ENCODE assay signal across 1 cellular context in the genomic region with DNA sequence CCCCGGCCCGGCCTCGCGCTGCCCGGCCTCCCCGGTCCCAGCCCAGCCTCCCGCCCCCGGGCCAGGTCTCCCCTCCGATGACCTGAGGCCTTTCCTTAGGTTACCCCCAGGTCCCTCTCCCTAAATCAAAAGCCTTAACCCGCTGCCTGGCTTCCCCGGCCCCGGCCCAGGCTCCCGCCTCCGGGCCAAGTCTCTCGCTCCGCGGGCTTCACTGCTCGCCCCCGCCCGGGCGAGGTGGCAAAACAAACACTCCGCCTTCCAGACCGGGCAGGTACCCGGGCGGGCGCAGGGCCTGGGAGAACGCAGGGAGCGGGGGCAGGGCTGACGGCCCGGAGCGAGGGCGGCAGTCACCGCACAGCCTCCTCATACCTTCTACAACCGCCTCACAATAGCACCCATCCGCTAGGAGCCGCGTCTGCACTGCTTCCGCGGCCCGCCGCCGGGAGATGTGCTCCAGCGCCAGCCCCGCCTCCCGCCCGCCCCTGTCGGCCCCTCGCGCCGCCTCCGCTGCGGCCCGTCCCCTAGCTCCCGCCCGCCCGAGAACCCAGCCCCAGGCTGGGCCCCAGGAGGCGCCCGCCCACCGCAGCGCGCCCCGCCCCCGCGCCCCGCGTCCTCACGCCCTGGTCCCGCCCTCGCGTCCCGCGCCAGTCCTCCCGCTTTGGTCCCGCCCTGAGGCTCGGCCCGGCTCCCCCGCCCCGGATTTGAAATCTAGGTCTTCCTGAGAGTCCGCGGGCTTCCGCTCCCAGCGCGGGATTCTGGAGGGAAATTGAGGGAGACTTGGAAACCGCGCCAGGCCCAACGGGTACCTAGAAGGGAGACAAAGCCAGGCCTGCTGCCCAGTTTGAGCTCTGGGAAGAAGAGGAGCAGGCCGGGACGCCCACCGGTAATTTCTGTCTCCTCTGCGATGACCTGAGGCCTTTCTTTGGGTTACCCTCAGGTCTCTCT.
TF ChIP-seq lines count a peak whose summit lies in the region.

A gene (minus strand): TSS at position 422 of the 945 bp plus-strand sequence. CDS start 10,994 bp downstream, outside the sequence.
A gene with protein sequence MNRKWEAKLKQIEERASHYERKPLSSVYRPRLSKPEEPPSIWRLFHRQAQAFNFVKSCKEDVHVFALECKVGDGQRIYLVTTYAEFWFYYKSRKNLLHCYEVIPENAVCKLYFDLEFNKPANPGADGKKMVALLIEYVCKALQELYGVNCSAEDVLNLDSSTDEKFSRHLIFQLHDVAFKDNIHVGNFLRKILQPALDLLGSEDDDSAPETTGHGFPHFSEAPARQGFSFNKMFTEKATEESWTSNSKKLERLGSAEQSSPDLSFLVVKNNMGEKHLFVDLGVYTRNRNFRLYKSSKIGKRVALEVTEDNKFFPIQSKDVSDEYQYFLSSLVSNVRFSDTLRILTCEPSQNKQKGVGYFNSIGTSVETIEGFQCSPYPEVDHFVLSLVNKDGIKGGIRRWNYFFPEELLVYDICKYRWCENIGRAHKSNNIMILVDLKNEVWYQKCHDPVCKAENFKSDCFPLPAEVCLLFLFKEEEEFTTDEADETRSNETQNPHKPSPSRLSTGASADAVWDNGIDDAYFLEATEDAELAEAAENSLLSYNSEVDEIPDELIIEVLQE (plus strand): TSS at position 713 of the 945 bp plus-strand sequence. CDS start 7,403 bp downstream, outside the sequence.

TF ChIP-seq in HEK293, 187 proteins besides CTCF, POLR2A, EP300 and RAD21 (continued from another document and continues in another):
- TF ChIP-seq ZIC2 (tag by site-specific recombination; IDR thresholded peaks at IDR 0.05) (no peak), ZNF221 (tag by site-specific recombination; IDR thresholded peaks at IDR 0.05; ENCODE audit: borderline replicate concordance) (no peak), ZBTB21 (tag by site-specific recombination; IDR thresholded peaks at IDR 0.05) (no peak), SP3 (tag by site-specific recombination; IDR thresholded peaks at IDR 0.05) (peak; percentile 68), HOXD13 (CRISPR knock-in tag; IDR thresholded peaks at IDR 0.05; ENCODE audit: borderline replicate concordance) (no peak), ZNF292 (tag by site-specific recombination; IDR thresholded peaks at IDR 0.05; ENCODE audit: borderline replicate concordance, low read depth) (no peak), ZFHX2 (tag by site-specific recombination; conservative IDR thresholded peaks at IDR 0.05) (peak; percentile 94), ZNF239 (tag by site-specific recombination; IDR thresholded peaks at IDR 0.05) (no peak), ZXDB (tag by site-specific recombination; IDR thresholded peaks at IDR 0.05) (0 out of 2 replicates have a peak, but pooled peaks have one; percentile 26), GLIS1 (tag by site-specific recombination; IDR thresholded peaks at IDR 0.05) (peak; percentile 20; the same call in 1 of the 2 replicates), ZNF600 (tag by site-specific recombination; IDR thresholded peaks at IDR 0.05) (peak; percentile 52), ZNF629 (tag by site-specific recombination; IDR thresholded peaks at IDR 0.05) (no peak), SP2 (tag by site-specific recombination; IDR thresholded peaks at IDR 0.05) (peak; percentile 59), BCL11A (tag by site-specific recombination; IDR thresholded peaks at IDR 0.05; ENCODE audit: low read depth) (no peak), ZNF23 (tag by site-specific recombination; IDR thresholded peaks at IDR 0.05; ENCODE audit: borderline replicate concordance) (no peak), KLF1 (tag by site-specific recombination; IDR thresholded peaks at IDR 0.05) (peak; percentile 85), ZNF248 (tag by site-specific recombination; IDR thresholded peaks at IDR 0.05) (no peak), ZNF391 (tag by site-specific recombination; IDR thresholded peaks at IDR 0.05; ENCODE audit: borderline replicate concordance, low read depth) (no peak), EGR2 (tag by site-specific recombination; IDR thresholded peaks at IDR 0.05; ENCODE audit: low read depth) (peak; percentile 85), ZSCAN30 (tag by site-specific recombination; IDR thresholded peaks at IDR 0.05) (0 out of 2 replicates have a peak, but pooled peaks have one; percentile 11), KLF9 (tag by site-specific recombination; IDR thresholded peaks at IDR 0.05; ENCODE audit: low read depth) (peak; percentile 50; the same call in 1 of the 2 replicates), IKZF3 (tag by site-specific recombination; IDR thresholded peaks at IDR 0.05) (peak; percentile 84)
- TF ChIP-seq, protein P1, sequence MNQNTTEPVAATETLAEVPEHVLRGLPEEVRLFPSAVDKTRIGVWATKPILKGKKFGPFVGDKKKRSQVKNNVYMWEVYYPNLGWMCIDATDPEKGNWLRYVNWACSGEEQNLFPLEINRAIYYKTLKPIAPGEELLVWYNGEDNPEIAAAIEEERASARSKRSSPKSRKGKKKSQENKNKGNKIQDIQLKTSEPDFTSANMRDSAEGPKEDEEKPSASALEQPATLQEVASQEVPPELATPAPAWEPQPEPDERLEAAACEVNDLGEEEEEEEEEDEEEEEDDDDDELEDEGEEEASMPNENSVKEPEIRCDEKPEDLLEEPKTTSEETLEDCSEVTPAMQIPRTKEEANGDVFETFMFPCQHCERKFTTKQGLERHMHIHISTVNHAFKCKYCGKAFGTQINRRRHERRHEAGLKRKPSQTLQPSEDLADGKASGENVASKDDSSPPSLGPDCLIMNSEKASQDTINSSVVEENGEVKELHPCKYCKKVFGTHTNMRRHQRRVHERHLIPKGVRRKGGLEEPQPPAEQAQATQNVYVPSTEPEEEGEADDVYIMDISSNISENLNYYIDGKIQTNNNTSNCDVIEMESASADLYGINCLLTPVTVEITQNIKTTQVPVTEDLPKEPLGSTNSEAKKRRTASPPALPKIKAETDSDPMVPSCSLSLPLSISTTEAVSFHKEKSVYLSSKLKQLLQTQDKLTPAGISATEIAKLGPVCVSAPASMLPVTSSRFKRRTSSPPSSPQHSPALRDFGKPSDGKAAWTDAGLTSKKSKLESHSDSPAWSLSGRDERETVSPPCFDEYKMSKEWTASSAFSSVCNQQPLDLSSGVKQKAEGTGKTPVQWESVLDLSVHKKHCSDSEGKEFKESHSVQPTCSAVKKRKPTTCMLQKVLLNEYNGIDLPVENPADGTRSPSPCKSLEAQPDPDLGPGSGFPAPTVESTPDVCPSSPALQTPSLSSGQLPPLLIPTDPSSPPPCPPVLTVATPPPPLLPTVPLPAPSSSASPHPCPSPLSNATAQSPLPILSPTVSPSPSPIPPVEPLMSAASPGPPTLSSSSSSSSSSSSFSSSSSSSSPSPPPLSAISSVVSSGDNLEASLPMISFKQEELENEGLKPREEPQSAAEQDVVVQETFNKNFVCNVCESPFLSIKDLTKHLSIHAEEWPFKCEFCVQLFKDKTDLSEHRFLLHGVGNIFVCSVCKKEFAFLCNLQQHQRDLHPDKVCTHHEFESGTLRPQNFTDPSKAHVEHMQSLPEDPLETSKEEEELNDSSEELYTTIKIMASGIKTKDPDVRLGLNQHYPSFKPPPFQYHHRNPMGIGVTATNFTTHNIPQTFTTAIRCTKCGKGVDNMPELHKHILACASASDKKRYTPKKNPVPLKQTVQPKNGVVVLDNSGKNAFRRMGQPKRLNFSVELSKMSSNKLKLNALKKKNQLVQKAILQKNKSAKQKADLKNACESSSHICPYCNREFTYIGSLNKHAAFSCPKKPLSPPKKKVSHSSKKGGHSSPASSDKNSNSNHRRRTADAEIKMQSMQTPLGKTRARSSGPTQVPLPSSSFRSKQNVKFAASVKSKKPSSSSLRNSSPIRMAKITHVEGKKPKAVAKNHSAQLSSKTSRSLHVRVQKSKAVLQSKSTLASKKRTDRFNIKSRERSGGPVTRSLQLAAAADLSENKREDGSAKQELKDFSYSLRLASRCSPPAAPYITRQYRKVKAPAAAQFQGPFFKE (tag by site-specific recombination; IDR thresholded peaks at IDR 0.05; ENCODE audit: borderline replicate concordance), result no peak
- TF ChIP-seq, protein P2, sequence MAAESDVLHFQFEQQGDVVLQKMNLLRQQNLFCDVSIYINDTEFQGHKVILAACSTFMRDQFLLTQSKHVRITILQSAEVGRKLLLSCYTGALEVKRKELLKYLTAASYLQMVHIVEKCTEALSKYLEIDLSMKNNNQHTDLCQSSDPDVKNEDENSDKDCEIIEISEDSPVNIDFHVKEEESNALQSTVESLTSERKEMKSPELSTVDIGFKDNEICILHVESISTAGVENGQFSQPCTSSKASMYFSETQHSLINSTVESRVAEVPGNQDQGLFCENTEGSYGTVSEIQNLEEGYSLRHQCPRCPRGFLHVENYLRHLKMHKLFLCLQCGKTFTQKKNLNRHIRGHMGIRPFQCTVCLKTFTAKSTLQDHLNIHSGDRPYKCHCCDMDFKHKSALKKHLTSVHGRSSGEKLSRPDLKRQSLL (tag by site-specific recombination; IDR thresholded peaks at IDR 0.05), result peak; percentile 46; the same call in 1 of the 2 replicates
- TF ChIP-seq, protein P3, sequence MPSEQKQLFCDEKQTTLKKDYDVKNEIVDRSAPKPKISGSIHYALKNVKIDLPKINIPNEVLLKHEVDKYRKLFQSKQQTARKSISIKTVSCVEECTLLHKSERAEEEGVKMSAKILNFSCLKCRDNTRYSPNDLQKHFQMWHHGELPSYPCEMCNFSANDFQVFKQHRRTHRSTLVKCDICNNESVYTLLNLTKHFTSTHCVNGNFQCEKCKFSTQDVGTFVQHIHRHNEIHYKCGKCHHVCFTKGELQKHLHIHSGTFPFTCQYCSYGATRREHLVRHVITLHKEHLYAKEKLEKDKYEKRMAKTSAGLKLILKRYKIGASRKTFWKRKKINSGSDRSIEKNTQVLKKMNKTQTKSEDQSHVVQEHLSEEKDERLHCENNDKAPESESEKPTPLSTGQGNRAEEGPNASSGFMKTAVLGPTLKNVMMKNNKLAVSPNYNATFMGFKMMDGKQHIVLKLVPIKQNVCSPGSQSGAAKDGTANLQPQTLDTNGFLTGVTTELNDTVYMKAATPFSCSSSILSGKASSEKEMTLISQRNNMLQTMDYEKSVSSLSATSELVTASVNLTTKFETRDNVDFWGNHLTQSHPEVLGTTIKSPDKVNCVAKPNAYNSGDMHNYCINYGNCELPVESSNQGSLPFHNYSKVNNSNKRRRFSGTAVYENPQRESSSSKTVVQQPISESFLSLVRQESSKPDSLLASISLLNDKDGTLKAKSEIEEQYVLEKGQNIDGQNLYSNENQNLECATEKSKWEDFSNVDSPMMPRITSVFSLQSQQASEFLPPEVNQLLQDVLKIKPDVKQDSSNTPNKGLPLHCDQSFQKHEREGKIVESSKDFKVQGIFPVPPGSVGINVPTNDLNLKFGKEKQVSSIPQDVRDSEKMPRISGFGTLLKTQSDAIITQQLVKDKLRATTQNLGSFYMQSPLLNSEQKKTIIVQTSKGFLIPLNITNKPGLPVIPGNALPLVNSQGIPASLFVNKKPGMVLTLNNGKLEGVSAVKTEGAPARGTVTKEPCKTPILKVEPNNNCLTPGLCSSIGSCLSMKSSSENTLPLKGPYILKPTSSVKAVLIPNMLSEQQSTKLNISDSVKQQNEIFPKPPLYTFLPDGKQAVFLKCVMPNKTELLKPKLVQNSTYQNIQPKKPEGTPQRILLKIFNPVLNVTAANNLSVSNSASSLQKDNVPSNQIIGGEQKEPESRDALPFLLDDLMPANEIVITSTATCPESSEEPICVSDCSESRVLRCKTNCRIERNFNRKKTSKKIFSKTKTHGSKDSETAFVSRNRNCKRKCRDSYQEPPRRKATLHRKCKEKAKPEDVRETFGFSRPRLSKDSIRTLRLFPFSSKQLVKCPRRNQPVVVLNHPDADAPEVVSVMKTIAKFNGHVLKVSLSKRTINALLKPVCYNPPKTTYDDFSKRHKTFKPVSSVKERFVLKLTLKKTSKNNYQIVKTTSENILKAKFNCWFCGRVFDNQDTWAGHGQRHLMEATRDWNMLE (tag by site-specific recombination; conservative IDR thresholded peaks at IDR 0.05; ENCODE audit: low read depth), result 0 out of 2 replicates have a peak, but pooled peaks have one; percentile 33
- TF ChIP-seq, protein P4, sequence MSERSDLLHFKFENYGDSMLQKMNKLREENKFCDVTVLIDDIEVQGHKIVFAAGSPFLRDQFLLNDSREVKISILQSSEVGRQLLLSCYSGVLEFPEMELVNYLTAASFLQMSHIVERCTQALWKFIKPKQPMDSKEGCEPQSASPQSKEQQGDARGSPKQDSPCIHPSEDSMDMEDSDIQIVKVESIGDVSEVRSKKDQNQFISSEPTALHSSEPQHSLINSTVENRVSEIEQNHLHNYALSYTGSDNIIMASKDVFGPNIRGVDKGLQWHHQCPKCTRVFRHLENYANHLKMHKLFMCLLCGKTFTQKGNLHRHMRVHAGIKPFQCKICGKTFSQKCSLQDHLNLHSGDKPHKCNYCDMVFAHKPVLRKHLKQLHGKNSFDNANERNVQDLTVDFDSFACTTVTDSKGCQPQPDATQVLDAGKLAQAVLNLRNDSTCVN (tag by site-specific recombination; optimal IDR thresholded peaks at IDR 0.05), result peak; percentile 83
- TF ChIP-seq, protein P5, sequence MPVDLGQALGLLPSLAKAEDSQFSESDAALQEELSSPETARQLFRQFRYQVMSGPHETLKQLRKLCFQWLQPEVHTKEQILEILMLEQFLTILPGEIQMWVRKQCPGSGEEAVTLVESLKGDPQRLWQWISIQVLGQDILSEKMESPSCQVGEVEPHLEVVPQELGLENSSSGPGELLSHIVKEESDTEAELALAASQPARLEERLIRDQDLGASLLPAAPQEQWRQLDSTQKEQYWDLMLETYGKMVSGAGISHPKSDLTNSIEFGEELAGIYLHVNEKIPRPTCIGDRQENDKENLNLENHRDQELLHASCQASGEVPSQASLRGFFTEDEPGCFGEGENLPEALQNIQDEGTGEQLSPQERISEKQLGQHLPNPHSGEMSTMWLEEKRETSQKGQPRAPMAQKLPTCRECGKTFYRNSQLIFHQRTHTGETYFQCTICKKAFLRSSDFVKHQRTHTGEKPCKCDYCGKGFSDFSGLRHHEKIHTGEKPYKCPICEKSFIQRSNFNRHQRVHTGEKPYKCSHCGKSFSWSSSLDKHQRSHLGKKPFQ (tag by site-specific recombination; IDR thresholded peaks at IDR 0.05), result no peak
- TF ChIP-seq, protein P6, sequence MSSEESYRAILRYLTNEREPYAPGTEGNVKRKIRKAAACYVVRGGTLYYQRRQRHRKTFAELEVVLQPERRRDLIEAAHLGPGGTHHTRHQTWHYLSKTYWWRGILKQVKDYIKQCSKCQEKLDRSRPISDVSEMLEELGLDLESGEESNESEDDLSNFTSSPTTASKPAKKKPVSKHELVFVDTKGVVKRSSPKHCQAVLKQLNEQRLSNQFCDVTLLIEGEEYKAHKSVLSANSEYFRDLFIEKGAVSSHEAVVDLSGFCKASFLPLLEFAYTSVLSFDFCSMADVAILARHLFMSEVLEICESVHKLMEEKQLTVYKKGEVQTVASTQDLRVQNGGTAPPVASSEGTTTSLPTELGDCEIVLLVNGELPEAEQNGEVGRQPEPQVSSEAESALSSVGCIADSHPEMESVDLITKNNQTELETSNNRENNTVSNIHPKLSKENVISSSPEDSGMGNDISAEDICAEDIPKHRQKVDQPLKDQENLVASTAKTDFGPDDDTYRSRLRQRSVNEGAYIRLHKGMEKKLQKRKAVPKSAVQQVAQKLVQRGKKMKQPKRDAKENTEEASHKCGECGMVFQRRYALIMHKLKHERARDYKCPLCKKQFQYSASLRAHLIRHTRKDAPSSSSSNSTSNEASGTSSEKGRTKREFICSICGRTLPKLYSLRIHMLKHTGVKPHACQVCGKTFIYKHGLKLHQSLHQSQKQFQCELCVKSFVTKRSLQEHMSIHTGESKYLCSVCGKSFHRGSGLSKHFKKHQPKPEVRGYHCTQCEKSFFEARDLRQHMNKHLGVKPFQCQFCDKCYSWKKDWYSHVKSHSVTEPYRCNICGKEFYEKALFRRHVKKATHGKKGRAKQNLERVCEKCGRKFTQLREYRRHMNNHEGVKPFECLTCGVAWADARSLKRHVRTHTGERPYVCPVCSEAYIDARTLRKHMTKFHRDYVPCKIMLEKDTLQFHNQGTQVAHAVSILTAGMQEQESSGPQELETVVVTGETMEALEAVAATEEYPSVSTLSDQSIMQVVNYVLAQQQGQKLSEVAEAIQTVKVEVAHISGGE (tag by site-specific recombination; conservative IDR thresholded peaks at IDR 0.05; ENCODE audit: low read depth), result peak; percentile 58; the same call in 1 of the 2 replicates
